32 cellular contexts compared by ENCODE assay signal in genomic region chr9:79246170-79246569, GRCh38.
"Had no signal": no experiment of that assay in that cellular context is flagged by ENCODE, and none has a peak within 500 bp of the region (broad histone marks: within the 10 kb centered on the region; RNA-seq: fewer than 3 reads in every experiment).

No MANE protein-coding gene starts in this region.

- H3K4me3 Mint-ChIP-seq: activated CD4-positive, alpha-beta memory T cell treated with anti-CD3 and anti-CD28 coated beads for 36 hours; activated CD4-positive, alpha-beta T cell treated with anti-CD3 and anti-CD28 coated beads for 36 hours; activated CD4-positive, alpha-beta T cell treated with anti-CD3 and anti-CD28 coated beads, Interleukin-2, amount 10 ng/mL, durations not matched to agents 24 days and 14 days; activated CD8-positive, alpha-beta memory T cell treated with anti-CD3 and anti-CD28 coated beads, Interleukin-2, amount 10 ng/mL, durations not matched to agents 7 days and 5 days; activated CD8-positive, alpha-beta T cell treated with anti-CD3 and anti-CD28 coated beads, Interleukin-2, amount 10 ng/mL, durations not matched to agents 7 days and 5 days; activated naive CD4-positive, alpha-beta T cell treated with anti-CD3 and anti-CD28 coated beads for 36 hours; activated naive CD4-positive, alpha-beta T cell treated with anti-CD3 and anti-CD28 coated beads, Interleukin-2, amount 50 U/mL, for 24 hours; activated naive CD8-positive, alpha-beta T cell treated with anti-CD3 and anti-CD28 coated beads for 36 hours; activated naive CD8-positive, alpha-beta T cell treated with anti-CD3 and anti-CD28 coated beads, Interleukin-2, amount 50 U/mL, for 24 hours; activated T-helper 1 cell treated with anti-CD3 and anti-CD28 coated beads, Interleukin-12 subunit alpha, Interleukin-12 subunit beta, Interleukin-2, Interleukin-4 antibody, amounts not matched to agents 30 ng/mL and 10 ng/mL and 1 ng/mL, durations not matched to agents 14 hours and 24 hours and 36 hours; T-helper 2 cell treated with Interferon-gamma antibody and Interleukin-4, amounts not matched to agents 5 μg/mL and 100 μg/mL, for 36 hours had no signal

- H3K27me3 Mint-ChIP-seq: activated CD4-positive, alpha-beta T cell treated with anti-CD3 and anti-CD28 coated beads, Interleukin-2, amount 10 ng/mL, durations not matched to agents 24 days and 14 days; activated CD8-positive, alpha-beta memory T cell treated with anti-CD3 and anti-CD28 coated beads, Interleukin-2, amount 10 ng/mL, durations not matched to agents 7 days and 5 days had no signal

- H2AFZ ChIP-seq: hepatocyte had no signal

- DNase-seq: activated CD4-positive, alpha-beta memory T cell treated with anti-CD3 and anti-CD28 coated beads for 36 hours; activated CD4-positive, alpha-beta T cell treated with anti-CD3 and anti-CD28 coated beads for 36 hours; activated CD4-positive, alpha-beta T cell treated with anti-CD3 and anti-CD28 coated beads, Interleukin-2, amount 10 ng/mL, durations not matched to agents 24 days and 14 days; activated CD4-positive, CD25-positive, alpha-beta regulatory T cell; activated CD4-positive, CD25-positive, alpha-beta regulatory T cell treated with anti-CD3 and anti-CD28 coated beads, Interleukin-2, amount 50 U/mL, for 72 hours; activated CD8-positive, alpha-beta memory T cell treated with anti-CD3 and anti-CD28 coated beads, Interleukin-2, amount 10 ng/mL, durations not matched to agents 7 days and 5 days; activated CD8-positive, alpha-beta memory T cell treated with anti-CD3 and anti-CD28 coated beads, Interleukin-2, amount 50 U/mL, for 4 hours; activated CD8-positive, alpha-beta T cell treated with anti-CD3 and anti-CD28 coated beads, Interleukin-2, amount 10 ng/mL, durations not matched to agents 7 days and 5 days; activated effector memory CD4-positive, alpha-beta T cell treated with anti-CD3 and anti-CD28 coated beads, Interleukin-2, amount 50 U/mL, for 16 hours; activated naive CD4-positive, alpha-beta T cell treated with anti-CD3 and anti-CD28 coated beads for 36 hours; activated naive CD8-positive, alpha-beta T cell treated with anti-CD3 and anti-CD28 coated beads for 36 hours; activated naive CD8-positive, alpha-beta T cell treated with anti-CD3 and anti-CD28 coated beads, Interleukin-2, amount 50 U/mL, for 24 hours; activated T-cell treated with anti-CD3 and anti-CD28 coated beads, Interleukin-2, amount 50 U/mL, for 1 hour; activated T-cell treated with anti-CD3 and anti-CD28 coated beads, Interleukin-2, amount 50 U/mL, for 48 hours; adrenal gland; amygdala; aorta; body of pancreas; caudate nucleus; effector CD8-positive, alpha-beta T cell; esophagus squamous epithelium; foreskin melanocyte; heart right ventricle; T1000; WERI-Rb-1 had no signal

- H3K4me2 ChIP-seq: hepatocyte had no signal

- H3K36me3 Mint-ChIP-seq: activated CD4-positive, alpha-beta memory T cell treated with anti-CD3 and anti-CD28 coated beads for 36 hours; activated CD8-positive, alpha-beta memory T cell treated with anti-CD3 and anti-CD28 coated beads, Interleukin-2, amount 10 ng/mL, durations not matched to agents 7 days and 5 days; activated naive CD4-positive, alpha-beta T cell treated with anti-CD3 and anti-CD28 coated beads, Interleukin-2, amount 50 U/mL, for 24 hours; activated naive CD8-positive, alpha-beta T cell treated with anti-CD3 and anti-CD28 coated beads for 36 hours had no signal

- H3K4me3 ChIP-seq: adrenal gland, body of pancreas, esophagus squamous epithelium, gastroesophageal sphincter, heart right ventricle, hepatocyte had no signal

- H3K36me3 ChIP-seq: adrenal gland, esophagus squamous epithelium, gastroesophageal sphincter, heart right ventricle, WERI-Rb-1 had no signal

- H3K9me3 Mint-ChIP-seq: activated CD4-positive, alpha-beta memory T cell treated with anti-CD3 and anti-CD28 coated beads for 36 hours; activated CD4-positive, alpha-beta T cell treated with anti-CD3 and anti-CD28 coated beads, Interleukin-2, amount 10 ng/mL, durations not matched to agents 24 days and 14 days; activated naive CD4-positive, alpha-beta T cell treated with anti-CD3 and anti-CD28 coated beads for 36 hours; activated naive CD4-positive, alpha-beta T cell treated with anti-CD3 and anti-CD28 coated beads, Interleukin-2, amount 50 U/mL, for 24 hours; activated naive CD8-positive, alpha-beta T cell treated with anti-CD3 and anti-CD28 coated beads for 36 hours; activated naive CD8-positive, alpha-beta T cell treated with anti-CD3 and anti-CD28 coated beads, Interleukin-2, amount 50 U/mL, for 24 hours; activated T-helper 1 cell treated with anti-CD3 and anti-CD28 coated beads, Interleukin-12 subunit alpha, Interleukin-12 subunit beta, Interleukin-2, Interleukin-4 antibody, amounts not matched to agents 30 ng/mL and 10 ng/mL and 1 ng/mL, durations not matched to agents 14 hours and 24 hours and 36 hours; activated T-helper 2 cell treated with anti-CD3 and anti-CD28 coated beads, Interferon-gamma antibody, Interleukin-2, Interleukin-4, amounts not matched to agents 10 μg/mL and 5 μg/mL and 100 μg/mL, durations not matched to agents 14 hours and 24 hours and 36 hours; T-helper 2 cell treated with Interferon-gamma antibody and Interleukin-4, amounts not matched to agents 5 μg/mL and 100 μg/mL, for 36 hours had no signal

- H3K4me1 Mint-ChIP-seq: activated CD4-positive, alpha-beta T cell treated with anti-CD3 and anti-CD28 coated beads for 36 hours; activated CD4-positive, alpha-beta T cell treated with anti-CD3 and anti-CD28 coated beads, Interleukin-2, amount 10 ng/mL, durations not matched to agents 24 days and 14 days; activated CD8-positive, alpha-beta memory T cell treated with anti-CD3 and anti-CD28 coated beads, Interleukin-2, amount 10 ng/mL, durations not matched to agents 7 days and 5 days; activated naive CD4-positive, alpha-beta T cell treated with anti-CD3 and anti-CD28 coated beads, Interleukin-2, amount 50 U/mL, for 24 hours; activated naive CD8-positive, alpha-beta T cell treated with anti-CD3 and anti-CD28 coated beads for 36 hours; activated naive CD8-positive, alpha-beta T cell treated with anti-CD3 and anti-CD28 coated beads, Interleukin-2, amount 50 U/mL, for 24 hours had no signal

- H3K27me3 ChIP-seq: adrenal gland, body of pancreas, gastroesophageal sphincter, heart right ventricle, hepatocyte had no signal

- H3K79me2 ChIP-seq: hepatocyte had no signal

- H3K27ac Mint-ChIP-seq: activated CD4-positive, alpha-beta memory T cell treated with anti-CD3 and anti-CD28 coated beads for 36 hours; activated CD4-positive, alpha-beta T cell treated with anti-CD3 and anti-CD28 coated beads for 36 hours; activated CD4-positive, alpha-beta T cell treated with anti-CD3 and anti-CD28 coated beads, Interleukin-2, amount 10 ng/mL, durations not matched to agents 24 days and 14 days; activated CD8-positive, alpha-beta memory T cell treated with anti-CD3 and anti-CD28 coated beads, Interleukin-2, amount 10 ng/mL, durations not matched to agents 7 days and 5 days; activated CD8-positive, alpha-beta T cell treated with anti-CD3 and anti-CD28 coated beads, Interleukin-2, amount 10 ng/mL, durations not matched to agents 7 days and 5 days; activated naive CD4-positive, alpha-beta T cell treated with anti-CD3 and anti-CD28 coated beads for 36 hours; activated naive CD4-positive, alpha-beta T cell treated with anti-CD3 and anti-CD28 coated beads, Interleukin-2, amount 50 U/mL, for 24 hours; activated naive CD8-positive, alpha-beta T cell treated with anti-CD3 and anti-CD28 coated beads for 36 hours; activated naive CD8-positive, alpha-beta T cell treated with anti-CD3 and anti-CD28 coated beads, Interleukin-2, amount 50 U/mL, for 24 hours; activated T-helper 1 cell treated with anti-CD3 and anti-CD28 coated beads, Interleukin-12 subunit alpha, Interleukin-12 subunit beta, Interleukin-2, Interleukin-4 antibody, amounts not matched to agents 30 ng/mL and 10 ng/mL and 1 ng/mL, durations not matched to agents 14 hours and 24 hours and 36 hours; activated T-helper 2 cell treated with anti-CD3 and anti-CD28 coated beads, Interferon-gamma antibody, Interleukin-2, Interleukin-4, amounts not matched to agents 10 μg/mL and 5 μg/mL and 100 μg/mL, durations not matched to agents 14 hours and 24 hours and 36 hours; T-helper 2 cell treated with Interferon-gamma antibody and Interleukin-4, amounts not matched to agents 5 μg/mL and 100 μg/mL, for 36 hours had no signal

- H3K4me1 ChIP-seq: adrenal gland, body of pancreas, esophagus squamous epithelium, gastroesophageal sphincter, heart right ventricle had no signal

- H3K27ac ChIP-seq: adrenal gland, body of pancreas, epithelial cell of prostate, esophagus squamous epithelium, gastroesophageal sphincter, heart right ventricle, hepatocyte, WERI-Rb-1 had no signal

- H3K9me3 ChIP-seq: adrenal gland, body of pancreas, esophagus squamous epithelium, gastroesophageal sphincter, heart right ventricle had no signal

- ATAC-seq: activated CD4-positive, alpha-beta T cell treated with anti-CD3 and anti-CD28 coated beads for 36 hours; activated CD8-positive, alpha-beta memory T cell treated with anti-CD3 and anti-CD28 coated beads, Interleukin-2, amount 10 ng/mL, durations not matched to agents 7 days and 5 days; activated CD8-positive, alpha-beta T cell treated with anti-CD3 and anti-CD28 coated beads, Interleukin-2, amount 10 ng/mL, durations not matched to agents 7 days and 5 days; activated naive CD8-positive, alpha-beta T cell treated with anti-CD3 and anti-CD28 coated beads, Interleukin-2, amount 50 U/mL, for 24 hours; body of pancreas; gastroesophageal sphincter; heart right ventricle had no signal
